9 cellular contexts compared by ENCODE assay signal in genomic region chr17:35046740-35047283, GRCh38. TPM values are rescaled to one million over a fixed set of nuclear protein-coding genes. Genes with fewer than 3 reads are reported as not detected.
DNase-seq lines count a peak whose midpoint lies in the region.
"Had no signal": no experiment of that assay in that cellular context is flagged by ENCODE, and none has a peak within 500 bp of the region (broad histone marks: within the 10 kb centered on the region; RNA-seq: fewer than 3 reads in every experiment).

No MANE protein-coding gene starts in this region.

- H4K8ac ChIP-seq in mesenchymal stem cell (ENCODE audit: low read length): no peak overlapping the region

- H2BK12ac ChIP-seq in mesenchymal stem cell (ENCODE audit: low read length in 2 of 2): no peak overlapping the region

- DNase-seq in DMS79 treated with DMSO at 0.1 percent for 48 hours (lab: John Stamatoyannopoulos, UW) (peak; percentile 22), DMS79 (lab: John Stamatoyannopoulos, UW) (no peak), NCI-H446 (lab: John Stamatoyannopoulos, UW) (peak; percentile 8 to 36), mesenchymal stem cell (no peak), NCI-H510A (lab: John Stamatoyannopoulos, UW) (no peak), cerebellar cortex (ENCODE audit: low spot score) (no peak)
- DNase-seq in activated effector memory CD4-positive, alpha-beta T cell treated with anti-CD3 and anti-CD28 coated beads, Interleukin-2, amount 50 U/mL, for 16 hours: peak; percentile 82

- no peak overlapping the region for H2AK5ac ChIP-seq in mesenchymal stem cell (ENCODE audit: low read length, severe bottlenecking)

- 95% methylated on average over 5 of the region's 5 CpGs for WGBS in mesenchymal stem cell

- peaks cover 13% of the 10 kb centered on the region for H3K4me1 ChIP-seq in mesenchymal stem cell (ENCODE audit: control insufficient read depth, insufficient read depth, low read depth, low read length)

- H3K18ac ChIP-seq in mesenchymal stem cell (ENCODE audit: low read depth in 1 of 2, low read length in 2 of 2): no peak overlapping the region

- peak overlapping the region; percentile 54 for H3K27ac ChIP-seq in mesenchymal stem cell (ENCODE audit: low read length, poor library complexity, severe bottlenecking)
- peak overlapping the region; percentile 41 for H3K27ac ChIP-seq in temporal lobe (ENCODE audit: low read depth, low read length)
- H3K27ac ChIP-seq: 22Rv1 had no signal

- no peak overlapping the region for H3K4ac ChIP-seq in mesenchymal stem cell (ENCODE audit: low read depth in 1 of 2, low read length in 2 of 2)

- no peak overlapping the region for H3K23ac ChIP-seq in mesenchymal stem cell (ENCODE audit: low read length in 2 of 2)

- H3K79me1 ChIP-seq in mesenchymal stem cell (replicated peaks; ENCODE audit: low read length, poor library complexity, severe bottlenecking): peaks cover 9% of the 10 kb centered on the region

- H2BK5ac ChIP-seq in mesenchymal stem cell (ENCODE audit: low read depth, low read length, poor library complexity, severe bottlenecking): no peak overlapping the region

- peak overlapping the region; percentile 27 for H3K9ac ChIP-seq in mesenchymal stem cell (ENCODE audit: low read length)

- H3K4me2 ChIP-seq in mesenchymal stem cell (ENCODE audit: low read length, poor library complexity, severe bottlenecking): peak overlapping the region; percentile 39

- H4K91ac ChIP-seq in mesenchymal stem cell (ENCODE audit: low read length): no peak overlapping the region

- H2AFZ ChIP-seq in mesenchymal stem cell (ENCODE audit: low read depth, low read length): no peak overlapping the region

- no peaks in the 10 kb centered on the region for H3K9me3 ChIP-seq in mesenchymal stem cell (ENCODE audit: control insufficient read depth, low read length)

- peak overlapping the region in 1 of 2 experiments; percentile 36 for H3K4me3 ChIP-seq in mesenchymal stem cell (ENCODE audit: insufficient read depth in 1 of 2, low read depth in 1 of 2, low read length in 2 of 2)

- H2BK120ac ChIP-seq in mesenchymal stem cell (ENCODE audit: low read depth, low read length): no peak overlapping the region

- no peak overlapping the region for H3K14ac ChIP-seq in mesenchymal stem cell (ENCODE audit: low read length in 2 of 2)

- peaks cover 2 to 4% of the 10 kb centered on the region in 2 experiments for H3K36me3 ChIP-seq in mesenchymal stem cell (ENCODE audit: control insufficient read depth in 1 of 2, insufficient read depth in 2 of 2, low read depth in 1 of 2, low read length in 2 of 2)

- no peaks in the 10 kb centered on the region for H3K27me3 ChIP-seq in mesenchymal stem cell (ENCODE audit: control insufficient read depth in 1 of 2, insufficient read depth in 1 of 2, low read length in 2 of 2)

- H2BK15ac ChIP-seq in mesenchymal stem cell (ENCODE audit: low read depth, poor library complexity, severe bottlenecking): no peak overlapping the region

RNA-seq across cellular contexts. Expression of gene RFFL, which starts 16.7 kb away (rescaled TPM):
- polyA plus RNA-seq in mesenchymal stem cell (2013, experiment 1 of 2): 11.5 TPM
- 12.7 TPM for polyA plus RNA-seq in mesenchymal stem cell (2013, experiment 2 of 2)
- total RNA-seq in temporal lobe: 7.1 TPM

Comparison
In these comparisons a context has a peak if more than half of its experiments do, and no peak if none do; other contexts are left out.
1. DNase-seq: peak in DMS79 treated with DMSO at 0.1 percent for 48 hours (single experiment), NCI-H446 (2 of 2) and activated effector memory CD4-positive, alpha-beta T cell treated with anti-CD3 and anti-CD28 coated beads, Interleukin-2, amount 50 U/mL, for 16 hours (single experiment); none in DMS79 (single experiment), mesenchymal stem cell (single experiment), NCI-H510A (single experiment) and cerebellar cortex (single experiment).